19 cellular contexts compared by ENCODE assay signal in the genomic region with DNA sequence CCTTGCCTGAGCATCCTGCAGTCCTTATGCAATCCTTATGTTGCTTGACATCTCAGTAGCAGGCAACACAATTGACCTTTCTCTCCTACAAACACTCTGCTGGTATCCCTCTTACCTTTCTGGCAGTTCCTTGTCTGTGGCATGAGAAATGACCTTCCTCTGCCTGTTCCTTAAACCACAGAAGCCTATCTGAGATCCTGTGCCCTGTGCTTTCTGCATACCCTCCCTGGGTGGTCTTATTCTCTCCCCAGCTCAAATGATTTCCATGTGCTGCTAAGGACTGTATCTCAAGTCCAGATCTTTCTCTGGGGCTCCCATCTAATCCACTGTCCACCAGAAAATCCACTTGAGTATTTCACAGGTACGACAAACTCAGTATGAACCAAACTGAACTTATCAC. TPM values are rescaled to one million over a fixed set of nuclear protein-coding genes. Genes with fewer than 3 reads are reported as not detected.
DNase-seq lines count a peak whose midpoint lies in the region; ATAC-seq lines count a peak whose summit lies in the region.
"Had no signal": no experiment of that assay in that cellular context is flagged by ENCODE, and none has a peak within 500 bp of the region (broad histone marks: within the 10 kb centered on the region; RNA-seq: fewer than 3 reads in every experiment).

No MANE protein-coding gene starts in this region.

- H3K9me3 ChIP-seq in KOPT-K1 (ENCODE audit: insufficient read depth, low read length, poor library complexity, severe bottlenecking): no peaks in the 10 kb centered on the region
- H3K9me3 ChIP-seq: BLaER1 treated with 17β-estradiol and CSF1 and Interleukin-3, amounts not matched to agents 10 nM and 100 nM; left lung; upper lobe of left lung had no signal

- peaks cover 14% of the 10 kb centered on the region for H3K36me3 Mint-ChIP-seq in T-helper 2 cell treated with Interferon-gamma antibody and Interleukin-4, amounts not matched to agents 5 μg/mL and 100 μg/mL, for 36 hours (ENCODE audit: low read depth)
- peaks cover 8% of the 10 kb centered on the region for H3K36me3 Mint-ChIP-seq in activated naive CD8-positive, alpha-beta T cell treated with anti-CD3 and anti-CD28 coated beads, Interleukin-2, amount 10 ng/mL, durations not matched to agents 7 days and 5 days
- H3K36me3 Mint-ChIP-seq in natural killer cell treated with Interleukin-12 subunit alpha and Interleukin-12 subunit beta and Interleukin-15 and Interleukin-18, amount 100 ng/mL, for 72 hours: no peaks in the 10 kb centered on the region

- no peak for ATAC-seq in activated naive CD8-positive, alpha-beta T cell treated with anti-CD3 and anti-CD28 coated beads, Interleukin-2, amount 10 ng/mL, durations not matched to agents 7 days and 5 days (ENCODE audit: low read depth)
- no peak for ATAC-seq in natural killer cell treated with Interleukin-12 subunit alpha and Interleukin-12 subunit beta and Interleukin-15 and Interleukin-18, amount 100 ng/mL, for 72 hours
- no peak for ATAC-seq in GM19452 (IDR thresholded peaks at IDR 0.05; ENCODE audit: unreplicated experiment)
- ATAC-seq: left lung, Panc1 had no signal

- peaks cover 40% of the 10 kb centered on the region for H3K4me1 Mint-ChIP-seq in T-helper 2 cell treated with Interferon-gamma antibody and Interleukin-4, amounts not matched to agents 5 μg/mL and 100 μg/mL, for 36 hours (ENCODE audit: low read depth)
- peaks cover 38% of the 10 kb centered on the region for H3K4me1 Mint-ChIP-seq in activated naive CD8-positive, alpha-beta T cell treated with anti-CD3 and anti-CD28 coated beads, Interleukin-2, amount 10 ng/mL, durations not matched to agents 7 days and 5 days
- H3K4me1 Mint-ChIP-seq in natural killer cell treated with Interleukin-12 subunit alpha and Interleukin-12 subunit beta and Interleukin-15 and Interleukin-18, amount 100 ng/mL, for 72 hours (ENCODE audit: low read depth in 2 of 2): peaks cover 50 to 58% of the 10 kb centered on the region in 2 donors

- H3K27me3 Mint-ChIP-seq in T-helper 2 cell treated with Interferon-gamma antibody and Interleukin-4, amounts not matched to agents 5 μg/mL and 100 μg/mL, for 36 hours (ENCODE audit: low read depth): no peaks in the 10 kb centered on the region
- H3K27me3 Mint-ChIP-seq in activated naive CD8-positive, alpha-beta T cell treated with anti-CD3 and anti-CD28 coated beads, Interleukin-2, amount 10 ng/mL, durations not matched to agents 7 days and 5 days: no peaks in the 10 kb centered on the region
- no peaks in the 10 kb centered on the region for H3K27me3 Mint-ChIP-seq in natural killer cell treated with Interleukin-12 subunit alpha and Interleukin-12 subunit beta and Interleukin-15 and Interleukin-18, amount 100 ng/mL, for 72 hours

- POLR2A ChIA-PET in activated naive CD8-positive, alpha-beta T cell treated with anti-CD3 and anti-CD28 coated beads, Interleukin-2, amount 10 ng/mL, durations not matched to agents 7 days and 5 days (lab: Charles Lee): interaction anchor here (1.1 to 6.5 kb wide), 2 partner anchors 33 to 37 kb away, joined by 3 to 94 read pairs; a partner anchor contains a TSS

- no peak for DNase-seq in T-helper 2 cell treated with Interferon-gamma antibody and Interleukin-4, amounts not matched to agents 5 μg/mL and 100 μg/mL, for 36 hours (ENCODE audit: low spot score)
- DNase-seq in T-helper 2 cell (no peak), SKM-1 treated with dmso at 0.1 percent for 144 hours (lab: John Stamatoyannopoulos, UW; ENCODE audit: unreplicated experiment) (no peak), NCI-H2171 (lab: John Stamatoyannopoulos, UW) (no peak)
- DNase-seq in activated naive CD8-positive, alpha-beta T cell treated with anti-CD3 and anti-CD28 coated beads, Interleukin-2, amount 10 ng/mL, durations not matched to agents 7 days and 5 days: no peak
- no peak for DNase-seq in natural killer cell treated with Interleukin-12 subunit alpha and Interleukin-12 subunit beta and Interleukin-15 and Interleukin-18, amount 100 ng/mL, for 72 hours (ENCODE audit: low spot score)
- DNase-seq: 8988T; anterior cingulate cortex; DMS79 treated with DMSO at 0.1 percent for 48 hours; foreskin melanocyte; KG1; left lung; NCI-H1092; stimulated activated CD4-positive, alpha-beta T cell treated with anti-CD3 and anti-CD28 coated beads, Interleukin-4, amount 100 ng/mL, for 24 hours; upper lobe of left lung had no signal

- H3K36me3 ChIP-seq in KOPT-K1 (ENCODE audit: insufficient read depth, low read length): no peaks in the 10 kb centered on the region
- H3K36me3 ChIP-seq: BLaER1 treated with 17β-estradiol and CSF1 and Interleukin-3, amounts not matched to agents 10 nM and 100 nM; left lung; upper lobe of left lung had no signal

- no peak overlapping the region for H3K4me3 Mint-ChIP-seq in T-helper 2 cell treated with Interferon-gamma antibody and Interleukin-4, amounts not matched to agents 5 μg/mL and 100 μg/mL, for 36 hours
- no peak overlapping the region for H3K4me3 Mint-ChIP-seq in activated naive CD8-positive, alpha-beta T cell treated with anti-CD3 and anti-CD28 coated beads, Interleukin-2, amount 10 ng/mL, durations not matched to agents 7 days and 5 days
- H3K4me3 Mint-ChIP-seq in natural killer cell treated with Interleukin-12 subunit alpha and Interleukin-12 subunit beta and Interleukin-15 and Interleukin-18, amount 100 ng/mL, for 72 hours: peak overlapping the region; percentile 89

- no peaks in the 10 kb centered on the region for H3K9me3 Mint-ChIP-seq in T-helper 2 cell treated with Interferon-gamma antibody and Interleukin-4, amounts not matched to agents 5 μg/mL and 100 μg/mL, for 36 hours
- H3K9me3 Mint-ChIP-seq in activated naive CD8-positive, alpha-beta T cell treated with anti-CD3 and anti-CD28 coated beads, Interleukin-2, amount 10 ng/mL, durations not matched to agents 7 days and 5 days: no peaks in the 10 kb centered on the region
- H3K9me3 Mint-ChIP-seq in natural killer cell treated with Interleukin-12 subunit alpha and Interleukin-12 subunit beta and Interleukin-15 and Interleukin-18, amount 100 ng/mL, for 72 hours: no peaks in the 10 kb centered on the region

- H3K27ac Mint-ChIP-seq in T-helper 2 cell treated with Interferon-gamma antibody and Interleukin-4, amounts not matched to agents 5 μg/mL and 100 μg/mL, for 36 hours: peak overlapping the region; percentile 85
- H3K27ac Mint-ChIP-seq in activated naive CD8-positive, alpha-beta T cell treated with anti-CD3 and anti-CD28 coated beads, Interleukin-2, amount 10 ng/mL, durations not matched to agents 7 days and 5 days: peak overlapping the region; percentile 88
- H3K27ac Mint-ChIP-seq in natural killer cell treated with Interleukin-12 subunit alpha and Interleukin-12 subunit beta and Interleukin-15 and Interleukin-18, amount 100 ng/mL, for 72 hours: peak overlapping the region; percentile 98 to 100

- H3K27ac ChIP-seq in KOPT-K1 (ENCODE audit: low read depth, low read length, poor library complexity, severe bottlenecking): peak overlapping the region; percentile 32
- H3K27ac ChIP-seq: BLaER1 treated with 17β-estradiol and CSF1 and Interleukin-3, amounts not matched to agents 10 nM and 100 nM had no signal

RNA-seq across cellular contexts. Expression of a gene that starts 2.0 kb away (rescaled TPM):
- 100 to 1,000 TPM; 282 to 304 TPM for total RNA-seq in activated naive CD8-positive, alpha-beta T cell treated with anti-CD3 and anti-CD28 coated beads, Interleukin-2, amount 10 ng/mL, durations not matched to agents 7 days and 5 days
- 100 to 1,000 TPM; 138 to 154 TPM for total RNA-seq in natural killer cell treated with Interleukin-12 subunit alpha and Interleukin-12 subunit beta and Interleukin-15 and Interleukin-18, amount 100 ng/mL, for 72 hours

RNA-seq across cellular contexts. Expression of a gene that starts 6.2 kb away (rescaled TPM):
- 100 to 1,000 TPM; 293 to 306 TPM for total RNA-seq in activated naive CD8-positive, alpha-beta T cell treated with anti-CD3 and anti-CD28 coated beads, Interleukin-2, amount 10 ng/mL, durations not matched to agents 7 days and 5 days
- total RNA-seq in natural killer cell treated with Interleukin-12 subunit alpha and Interleukin-12 subunit beta and Interleukin-15 and Interleukin-18, amount 100 ng/mL, for 72 hours: 100 to 1,000 TPM; 336 to 446 TPM

RNA-seq across cellular contexts. Expression of a gene that starts 22.1 kb away (rescaled TPM):
- under 1 TPM; 0.54 to 0.86 TPM for total RNA-seq in activated naive CD8-positive, alpha-beta T cell treated with anti-CD3 and anti-CD28 coated beads, Interleukin-2, amount 10 ng/mL, durations not matched to agents 7 days and 5 days
- 1 to 10 TPM in 1 of 2 donors, under 1 TPM in 1; 0.61 to 1.0 TPM for total RNA-seq in natural killer cell treated with Interleukin-12 subunit alpha and Interleukin-12 subunit beta and Interleukin-15 and Interleukin-18, amount 100 ng/mL, for 72 hours

RNA-seq across cellular contexts. Expression of a gene that starts 26.6 kb away (rescaled TPM):
- not detected for total RNA-seq in activated naive CD8-positive, alpha-beta T cell treated with anti-CD3 and anti-CD28 coated beads, Interleukin-2, amount 10 ng/mL, durations not matched to agents 7 days and 5 days
- total RNA-seq in natural killer cell treated with Interleukin-12 subunit alpha and Interleukin-12 subunit beta and Interleukin-15 and Interleukin-18, amount 100 ng/mL, for 72 hours: under 1 TPM in 1 of 2 donors, not detected in 1; 0.45 TPM

RNA-seq across cellular contexts. Expression of a gene that starts 38.6 kb away (rescaled TPM):
- 10 to 100 TPM; 34.4 to 37.2 TPM for total RNA-seq in activated naive CD8-positive, alpha-beta T cell treated with anti-CD3 and anti-CD28 coated beads, Interleukin-2, amount 10 ng/mL, durations not matched to agents 7 days and 5 days
- total RNA-seq in natural killer cell treated with Interleukin-12 subunit alpha and Interleukin-12 subunit beta and Interleukin-15 and Interleukin-18, amount 100 ng/mL, for 72 hours: 10 to 100 TPM; 22.2 to 39.8 TPM
